In genomic region chr19:6246174-6247006, GRCh38 we compare ENCODE assay signal across 3 cellular contexts.
A peak's percentile ranks its signal among the peaks of the same experiment; 100 is the strongest.
TF ChIP-seq lines count a peak whose summit lies in the region.

No MANE protein-coding gene starts in this region.

TF ChIP-seq in HepG2, 621 proteins besides CTCF, POLR2A, EP300 and RAD21 (continues in another document):
- TF ChIP-seq IKZF1 (IDR thresholded peaks at IDR 0.05) (no peak), PATZ1 (CRISPR knock-in tag; IDR thresholded peaks at IDR 0.05) (peak; percentile 25; the same call in 1 of the 2 replicates), SP5 (CRISPR knock-in tag; IDR thresholded peaks at IDR 0.05; ENCODE audit: borderline replicate concordance, low read depth) (0 out of 2 replicates have a peak, but pooled peaks have one; percentile 55), PRPF4 (IDR thresholded peaks at IDR 0.05; ENCODE audit: low read depth, low read length, poor library complexity, severe bottlenecking) (peak; percentile 86), TFAP4 (IDR thresholded peaks at IDR 0.05; ENCODE audit: borderline replicate concordance, low read depth) (peak; percentile 28; the same call in 1 of the 2 replicates), ZBTB38 (CRISPR knock-in tag; IDR thresholded peaks at IDR 0.05) (peak; percentile 35; the same call in 1 of the 2 replicates), HMGXB4 (CRISPR knock-in tag; IDR thresholded peaks at IDR 0.05; ENCODE audit: borderline replicate concordance in 1 of 2, low read depth in 1 of 2) (no peak), ZNF224 (CRISPR knock-in tag; IDR thresholded peaks at IDR 0.05) (no peak), ZNF7 (CRISPR knock-in tag; IDR thresholded peaks at IDR 0.05) (peak; percentile 66; the same call in 1 of the 2 replicates)

TF ChIP-seq in HEK293, 187 proteins besides CTCF, POLR2A, EP300 and RAD21:
- no peak for TF ChIP-seq ZNF335 (tag by site-specific recombination; conservative IDR thresholded peaks at IDR 0.05)
- TF ChIP-seq SCRT2 (tag by site-specific recombination; IDR thresholded peaks at IDR 0.05): 0 out of 2 replicates have a peak, but pooled peaks have one; percentile 22
- TF ChIP-seq HOXC10 (CRISPR knock-in tag; IDR thresholded peaks at IDR 0.05): no peak

TF ChIP-seq in H1, 55 proteins besides CTCF, POLR2A, EP300 and RAD21:
- TF ChIP-seq ATF3 (IDR thresholded peaks at IDR 0.05; ENCODE audit: insufficient read depth, low read depth, low read length) (no peak), CBX5 (IDR thresholded peaks at IDR 0.05; ENCODE audit: low read depth, low read length) (no peak), EZH2 (IDR thresholded peaks at IDR 0.05; ENCODE audit: low read depth, low read length, severe bottlenecking) (no peak), RNF2 (IDR thresholded peaks at IDR 0.05; ENCODE audit: borderline replicate concordance, low read depth, low read length, missing control alignments, poor library complexity, severe bottlenecking) (no peak), SUZ12 (IDR thresholded peaks at IDR 0.05; ENCODE audit: low read length) (no peak), YY1 (IDR thresholded peaks at IDR 0.05; ENCODE audit: low read depth, low read length) (no peak), CREB1 (IDR thresholded peaks at IDR 0.05) (no peak), HDAC6 (IDR thresholded peaks at IDR 0.05; ENCODE audit: low read depth, low read length) (no peak)
